ENCODE assay signal across 6 cellular contexts in genomic region chr16:79143026-79143425, GRCh38.
"Had no signal": no experiment of that assay in that cellular context is flagged by ENCODE, and none has a peak within 500 bp of the region (broad histone marks: within the 10 kb centered on the region; RNA-seq: fewer than 3 reads in every experiment).

No MANE protein-coding gene starts in this region.

- H3K27ac ChIP-seq: GM23248, HL-60 had no signal

- H3K9ac ChIP-seq: GM23248 had no signal

- ATAC-seq: K562 had no signal

- H3K4me3 ChIP-seq: GM23248, K562 had no signal

- DNase-seq: GM23248, HCEC 1CT, IMR-90, KG1 had no signal

- H2AFZ ChIP-seq: GM23248 had no signal
